ENCODE assay signal across 8 cellular contexts in the genomic region with DNA sequence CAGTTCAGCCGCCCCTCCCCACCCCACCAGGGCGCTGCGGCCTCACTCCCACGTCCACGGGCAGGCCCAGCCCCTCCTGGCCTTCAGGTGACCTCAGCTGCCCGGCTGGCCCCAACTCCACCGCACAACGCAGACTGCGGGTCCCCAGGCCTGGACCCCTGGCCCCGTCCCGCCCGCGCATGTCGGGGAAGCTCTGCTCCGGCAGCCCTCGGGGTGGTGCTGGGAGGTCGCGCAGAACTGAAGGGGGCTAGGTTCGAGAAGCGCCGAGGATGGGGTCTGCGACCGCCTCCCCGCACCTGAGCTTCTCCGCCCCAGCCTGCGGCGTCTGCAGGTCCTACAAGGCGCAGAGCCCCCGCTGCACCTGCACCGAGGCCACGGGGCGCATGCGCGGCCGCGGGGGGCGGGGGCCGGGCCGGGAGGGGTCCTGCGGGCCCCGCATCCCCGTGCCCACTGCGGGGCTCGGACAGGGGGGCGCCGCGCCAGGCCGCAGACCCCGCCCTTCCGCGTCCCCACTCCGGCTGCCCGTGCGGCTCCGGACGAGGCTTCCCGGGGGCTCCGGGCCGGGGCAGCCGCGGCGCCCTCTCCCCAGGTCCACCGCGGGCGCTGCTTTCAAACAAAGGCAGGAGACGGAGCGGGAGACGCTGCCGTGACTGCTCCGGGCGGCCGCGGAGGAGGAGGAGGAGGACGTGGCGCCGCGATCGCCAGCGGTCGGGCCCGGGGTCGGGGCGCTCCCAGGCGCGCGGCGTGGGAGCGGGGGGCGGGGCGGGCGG. TPM values are rescaled to one million over a fixed set of nuclear protein-coding genes. Genes with fewer than 3 reads are reported as not detected.
DNase-seq lines count a peak whose midpoint lies in the region; ATAC-seq and FAIRE-seq lines count a peak whose summit lies in the region.

No MANE protein-coding gene starts in this region.

- no peak overlapping the region for H3K27ac ChIP-seq in SK-N-MC
- no peak overlapping the region for H3K27ac ChIP-seq in small intestine (ENCODE audit: low read depth in 1 of 2, low read length in 1 of 2)

- H3K27me3 ChIP-seq in small intestine (ENCODE audit: control insufficient read depth in 2 of 2, insufficient read depth in 2 of 2, low read length in 2 of 2), result peaks cover 17 to 27% of the 10 kb centered on the region in 2 donors

- H3K9ac ChIP-seq in SK-N-MC (ENCODE audit: insufficient read length), result no peak overlapping the region

- H3K36me3 ChIP-seq in SK-N-MC (ENCODE audit: insufficient read depth, low read length), result no peaks in the 10 kb centered on the region
- H3K36me3 ChIP-seq in small intestine (ENCODE audit: control insufficient read depth in 2 of 2, insufficient read depth in 2 of 2, low read length in 2 of 2), result no peaks in the 10 kb centered on the region

- H3K9me3 ChIP-seq in SK-N-MC (ENCODE audit: low read depth, low read length), result no peaks in the 10 kb centered on the region
- no peaks in the 10 kb centered on the region for H3K9me3 ChIP-seq in small intestine (ENCODE audit: control insufficient read depth, low read depth)

- H3K4me3 ChIP-seq in SK-N-MC (peak overlapping the region; percentile 71), small intestine (ENCODE audit: low read depth in 1 of 2, low read length in 2 of 2) (peak overlapping the region; percentile 7 to 63)

- no peak for FAIRE-seq in small intestine (lab: Jason Lieb, UNC)

- WGBS in small intestine, 3 donors, result 2 to 3% (median 3%) methylated on average over 46 to 91 of the region's 91 CpGs

- DNase-seq in NCI-H1092 treated with DMSO at 0.1 percent for 48 hours (lab: John Stamatoyannopoulos, UW), result peak; percentile 42
- no peak for DNase-seq in NCI-H1092 (lab: John Stamatoyannopoulos, UW)
- DNase-seq in SK-N-MC (ENCODE audit: low read depth, low spot score), result no peak
- DNase-seq in left cardiac atrium, result no peak
- no peak for DNase-seq in small intestine
- no peak for DNase-seq in 8988T

- intact Hi-C loops in left cardiac atrium (cut with DNase I), result no loop called here

- no peaks in the 10 kb centered on the region for H3K4me1 ChIP-seq in small intestine (ENCODE audit: control insufficient read depth in 2 of 2, insufficient read depth in 1 of 2, low read depth in 1 of 2, low read length in 1 of 2)

- ATAC-seq in left cardiac atrium (peak; percentile 10 to 24), GM18520 (IDR thresholded peaks at IDR 0.05; ENCODE audit: unreplicated experiment) (no peak), GM18868 (IDR thresholded peaks at IDR 0.05; ENCODE audit: unreplicated experiment) (no peak)

RNA-seq across cellular contexts. Expression of a gene that starts 0.7 kb away (rescaled TPM):
- 10 to 100 TPM in 1 of 2 donors, 1 to 10 TPM in 1; 8.8 to 12.5 TPM for total RNA-seq in left cardiac atrium
- polyA plus RNA-seq in small intestine, result 1 to 10 TPM in 1 of 3 donors, under 1 TPM in 1, not detected in 1; under 0.01 to 1.8 TPM

RNA-seq across cellular contexts. Expression of a gene that starts 49.7 kb away (rescaled TPM):
- 10 to 100 TPM; 12.4 to 17.0 TPM for total RNA-seq in left cardiac atrium
- 10 to 100 TPM; 12.7 to 23.3 (median 21.9) TPM for polyA plus RNA-seq in small intestine

Comparison
In these comparisons a context has a peak if more than half of its experiments do, and no peak if none do; other contexts are left out.
1. ATAC-seq: peak in left cardiac atrium (2 of 2); none in GM18520 (single experiment) and GM18868 (single experiment).